Comparison of ENCODE assay signal across 18 cellular contexts in genomic region chr12:132660047-132660446, GRCh38. TPM values are rescaled to one million over a fixed set of nuclear protein-coding genes. Genes with fewer than 3 reads are reported as not detected.
"Had no signal": no experiment of that assay in that cellular context is flagged by ENCODE, and none has a peak within 500 bp of the region (broad histone marks: within the 10 kb centered on the region; RNA-seq: fewer than 3 reads in every experiment).

No MANE protein-coding gene starts in this region.

- H3K9me3 Mint-ChIP-seq: naive B cell; stimulated activated memory B cell treated with anti-CD40 and anti-IgM and Interleukin-4, amounts not matched to agents 10 μg/mL and 1 μg/mL and 100 μg/mL, for 72 hours had no signal

- H3K27me3 ChIP-seq: adrenal gland, cardiac muscle cell, dorsolateral prefrontal cortex, hepatocyte, tibial artery, vagina had no signal

- DNase-seq: activated CD4-positive, alpha-beta T cell treated with anti-CD3 and anti-CD28 coated beads, Interleukin-2, amount 50 U/mL, for 48 hours; activated CD4-positive, CD25-positive, alpha-beta regulatory T cell treated with anti-CD3 and anti-CD28 coated beads, Interleukin-2, amount 50 U/mL, for 72 hours; activated CD8-positive, alpha-beta memory T cell treated with anti-CD3 and anti-CD28 coated beads, Interleukin-2, amount 50 U/mL, for 4 hours; adrenal gland; dorsolateral prefrontal cortex; mammary epithelial cell; naive B cell had no signal

- H3K4me3 ChIP-seq: adrenal gland, cardiac muscle cell, dorsolateral prefrontal cortex, hepatocyte, tibial artery, vagina had no signal

- H3K9ac ChIP-seq: parathyroid adenoma had no signal

- H3K9me3 ChIP-seq: adrenal gland, tibial artery, vagina had no signal

- H3K4me3 Mint-ChIP-seq: naive B cell; stimulated activated memory B cell treated with anti-CD40 and anti-IgM and Interleukin-4, amounts not matched to agents 10 μg/mL and 1 μg/mL and 100 μg/mL, for 72 hours had no signal

- H3K4me2 ChIP-seq: hepatocyte had no signal

- H3K4me1 ChIP-seq: adrenal gland, tibial artery, vagina had no signal

- H3K27ac ChIP-seq: adrenal gland, cardiac muscle cell, hepatocyte, tibial artery, vagina had no signal

- H3K27me3 Mint-ChIP-seq: naive B cell; stimulated activated memory B cell treated with anti-CD40 and anti-IgM and Interleukin-4, amounts not matched to agents 10 μg/mL and 1 μg/mL and 100 μg/mL, for 72 hours had no signal

- H3K27ac Mint-ChIP-seq: stimulated activated memory B cell treated with anti-CD40 and anti-IgM and Interleukin-4, amounts not matched to agents 10 μg/mL and 1 μg/mL and 100 μg/mL, for 72 hours had no signal

RNA-seq across cellular contexts. Expression of gene P2RX2, which starts 41.5 kb away (rescaled TPM):
- total RNA-seq: cardiac muscle cell, esophagus mucosa, hepatocyte, left lobe of liver, mammary epithelial cell, subcutaneous adipose tissue, vagina had no signal
- polyA plus RNA-seq: cardiac muscle cell, hepatocyte, keratinocyte, mammary epithelial cell had no signal

RNA-seq across cellular contexts. Expression of gene LRCOL1, which starts 49.7 kb away (rescaled TPM):
- total RNA-seq: cardiac muscle cell, hepatocyte, mammary epithelial cell, mononuclear cell, vagina had no signal
- polyA plus RNA-seq: cardiac muscle cell, keratinocyte, mammary epithelial cell had no signal
